Comparison of ENCODE assay signal across 19 cellular contexts in genomic region chr11:132504501-132505041, GRCh38.
"Had no signal": no experiment of that assay in that cellular context is flagged by ENCODE, and none has a peak within 500 bp of the region (broad histone marks: within the 10 kb centered on the region; RNA-seq: fewer than 3 reads in every experiment).

No MANE protein-coding gene starts in this region.

- H3K9me3 Mint-ChIP-seq: type B pancreatic cell had no signal

- H3K27ac Mint-ChIP-seq: activated CD4-positive, alpha-beta T cell treated with anti-CD3 and anti-CD28 coated beads, Interleukin-2, amount 10 ng/mL, durations not matched to agents 24 days and 14 days; activated CD8-positive, alpha-beta T cell treated with anti-CD3 and anti-CD28 coated beads for 36 hours; activated naive CD4-positive, alpha-beta T cell treated with anti-CD3 and anti-CD28 coated beads for 36 hours; activated T-cell treated with anti-CD3 and anti-CD28 coated beads, Interleukin-2, amount 50 U/mL, for 24 hours; naive B cell; type B pancreatic cell had no signal

- H3K27me3 Mint-ChIP-seq: activated CD4-positive, alpha-beta T cell treated with anti-CD3 and anti-CD28 coated beads, Interleukin-2, amount 10 ng/mL, durations not matched to agents 24 days and 14 days; activated CD8-positive, alpha-beta T cell treated with anti-CD3 and anti-CD28 coated beads for 36 hours; naive B cell had no signal

- H3K4me3 ChIP-seq: coronary artery, prostate gland, right atrium auricular region, skin epidermis, stomach had no signal

- DNase-seq: activated CD4-positive, alpha-beta T cell treated with anti-CD3 and anti-CD28 coated beads, Interleukin-2, amount 10 ng/mL, durations not matched to agents 24 days and 14 days; activated CD8-positive, alpha-beta T cell treated with anti-CD3 and anti-CD28 coated beads for 36 hours; activated naive CD4-positive, alpha-beta T cell treated with anti-CD3 and anti-CD28 coated beads for 36 hours; activated T-cell treated with anti-CD3 and anti-CD28 coated beads, Interleukin-2, amount 50 U/mL, for 24 hours; anterior cingulate cortex; brain microvascular endothelial cell; central memory CD4-positive, alpha-beta T cell; erythroblast; head of caudate nucleus; left ventricle myocardium superior; naive B cell; stomach; T-helper 9 cell had no signal

- H3K36me3 Mint-ChIP-seq: naive B cell, type B pancreatic cell had no signal

- ATAC-seq: activated CD8-positive, alpha-beta T cell treated with anti-CD3 and anti-CD28 coated beads for 36 hours; left ventricle myocardium superior had no signal

- H3K4me3 Mint-ChIP-seq: activated CD4-positive, alpha-beta T cell treated with anti-CD3 and anti-CD28 coated beads, Interleukin-2, amount 10 ng/mL, durations not matched to agents 24 days and 14 days; activated CD8-positive, alpha-beta T cell treated with anti-CD3 and anti-CD28 coated beads for 36 hours; activated naive CD4-positive, alpha-beta T cell treated with anti-CD3 and anti-CD28 coated beads for 36 hours; activated T-cell treated with anti-CD3 and anti-CD28 coated beads, Interleukin-2, amount 50 U/mL, for 24 hours; naive B cell; neural crest cell; type B pancreatic cell had no signal

- H3K9me3 ChIP-seq: prostate gland had no signal

- H3K36me3 ChIP-seq: brain microvascular endothelial cell, prostate gland, right atrium auricular region, stomach had no signal

- H3K4me1 Mint-ChIP-seq: activated CD4-positive, alpha-beta T cell treated with anti-CD3 and anti-CD28 coated beads, Interleukin-2, amount 10 ng/mL, durations not matched to agents 24 days and 14 days; naive B cell had no signal

- H3K4me1 ChIP-seq: prostate gland, right atrium auricular region, stomach had no signal

- H3K27me3 ChIP-seq: brain microvascular endothelial cell, right atrium auricular region, stomach had no signal

- H3K27ac ChIP-seq: brain microvascular endothelial cell, coronary artery, prostate gland, right atrium auricular region, skin epidermis, stomach had no signal
